ENCODE assay signal across 24 cellular contexts in the genomic region with DNA sequence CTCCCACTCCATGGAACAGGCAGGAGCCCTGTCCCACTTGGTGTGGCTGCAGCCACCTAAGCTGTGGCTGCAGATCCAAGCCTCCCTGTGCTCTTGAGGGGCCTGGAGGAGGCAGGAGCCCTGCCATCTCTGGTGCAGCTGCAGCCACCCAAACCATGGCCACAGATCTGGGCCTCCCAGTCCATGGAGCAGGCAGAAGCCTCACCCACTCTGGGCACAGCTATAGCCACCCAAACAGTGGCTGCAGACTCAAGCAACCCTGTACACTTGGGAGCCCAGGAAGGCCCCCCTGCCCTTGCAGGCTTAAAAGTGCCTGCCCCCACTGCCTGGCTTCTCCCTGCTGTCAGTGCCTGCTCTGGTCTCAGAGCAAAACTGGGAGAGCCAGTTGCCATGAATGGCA.
DNase-seq lines count a peak whose midpoint lies in the region; ATAC-seq, FAIRE-seq and TF ChIP-seq lines count a peak whose summit lies in the region.
"Had no signal": no experiment of that assay in that cellular context is flagged by ENCODE, and none has a peak within 500 bp of the region (broad histone marks: within the 10 kb centered on the region; RNA-seq: fewer than 3 reads in every experiment).

No MANE protein-coding gene starts in this region.

- H3K4me1 ChIP-seq in kidney (ENCODE audit: control insufficient read depth in 1 of 2, insufficient read depth in 1 of 2, low read depth in 1 of 2, low read length in 2 of 2) (no peaks in the 10 kb centered on the region), spleen (no peaks in the 10 kb centered on the region), upper lobe of right lung (no peaks in the 10 kb centered on the region)
- H3K4me1 ChIP-seq: A549; BLaER1 treated with 17β-estradiol and CSF1 and Interleukin-3, amounts not matched to agents 10 nM and 100 nM; Caco-2 had no signal

- H3K4me1 Mint-ChIP-seq in stimulated activated naive CD8-positive, alpha-beta T cell treated with anti-CD3 and anti-CD28 coated beads, Interleukin-15, amount 100 ng/mL, for 72 hours, result no peaks in the 10 kb centered on the region
- no peaks in the 10 kb centered on the region for H3K4me1 Mint-ChIP-seq in natural killer cell treated with Interleukin-12 subunit alpha and Interleukin-12 subunit beta and Interleukin-15 and Interleukin-18, amount 100 ng/mL, for 72 hours (ENCODE audit: low read depth in 2 of 2)
- H3K4me1 Mint-ChIP-seq: B cell had no signal

- no peak overlapping the region for H3K27ac Mint-ChIP-seq in stimulated activated naive CD8-positive, alpha-beta T cell treated with anti-CD3 and anti-CD28 coated beads, Interleukin-15, amount 100 ng/mL, for 72 hours
- H3K27ac Mint-ChIP-seq in natural killer cell treated with Interleukin-12 subunit alpha and Interleukin-12 subunit beta and Interleukin-15 and Interleukin-18, amount 100 ng/mL, for 72 hours, result no peak overlapping the region
- H3K27ac Mint-ChIP-seq: B cell; CD4-positive, alpha-beta T cell; CD8-positive, alpha-beta T cell had no signal

- H3K27me3 ChIP-seq in spleen (replicated peaks in 1 of 7) (no peaks in the 10 kb centered on the region), upper lobe of right lung (no peaks in the 10 kb centered on the region)
- H3K27me3 ChIP-seq: BLaER1 treated with 17β-estradiol and CSF1 and Interleukin-3, amounts not matched to agents 10 nM and 100 nM had no signal

- H3K9me3 Mint-ChIP-seq in stimulated activated naive CD8-positive, alpha-beta T cell treated with anti-CD3 and anti-CD28 coated beads, Interleukin-15, amount 100 ng/mL, for 72 hours, result no peaks in the 10 kb centered on the region
- H3K9me3 Mint-ChIP-seq in natural killer cell treated with Interleukin-12 subunit alpha and Interleukin-12 subunit beta and Interleukin-15 and Interleukin-18, amount 100 ng/mL, for 72 hours, result peaks cover 7% of the 10 kb centered on the region

- no peaks in the 10 kb centered on the region for H3K27me3 Mint-ChIP-seq in stimulated activated naive CD8-positive, alpha-beta T cell treated with anti-CD3 and anti-CD28 coated beads, Interleukin-15, amount 100 ng/mL, for 72 hours
- H3K27me3 Mint-ChIP-seq in natural killer cell treated with Interleukin-12 subunit alpha and Interleukin-12 subunit beta and Interleukin-15 and Interleukin-18, amount 100 ng/mL, for 72 hours, result no peaks in the 10 kb centered on the region
- H3K27me3 Mint-ChIP-seq: CD4-positive, alpha-beta T cell had no signal

- ATAC-seq in stimulated activated naive CD8-positive, alpha-beta T cell treated with anti-CD3 and anti-CD28 coated beads, Interleukin-15, amount 100 ng/mL, for 72 hours, result peak; percentile 39
- no peak for ATAC-seq in stimulated activated naive CD8-positive, alpha-beta T cell treated with anti-CD3 and anti-CD28 coated beads, Interleukin-15, Interleukin-2, amounts not matched to agents 100 U/mL and 50 U/mL, for 24 hours
- peak; percentile 24 for ATAC-seq in upper lobe of right lung
- no peak for ATAC-seq in GM19023 (IDR thresholded peaks at IDR 0.05; ENCODE audit: unreplicated experiment)
- no peak for ATAC-seq in natural killer cell treated with Interleukin-12 subunit alpha and Interleukin-12 subunit beta and Interleukin-15 and Interleukin-18, amount 100 ng/mL, for 72 hours
- ATAC-seq: A549; CD8-positive, alpha-beta T cell had no signal

- no peak for TF ChIP-seq POLR2A in spleen (IDR thresholded peaks at IDR 0.05)

- no peak overlapping the region for H3K9ac ChIP-seq in kidney (ENCODE audit: low read length in 2 of 2)
- H3K9ac ChIP-seq: BLaER1 treated with 17β-estradiol and CSF1 and Interleukin-3, amounts not matched to agents 10 nM and 100 nM had no signal

- H3K4me3 ChIP-seq in kidney (ENCODE audit: low read length in 2 of 2) (no peak overlapping the region), spleen (no peak overlapping the region), upper lobe of right lung (no peak overlapping the region)
- H3K4me3 ChIP-seq: A549; BLaER1 treated with 17β-estradiol and CSF1 and Interleukin-3, amounts not matched to agents 10 nM and 100 nM had no signal

- DNase-seq in stimulated activated naive CD8-positive, alpha-beta T cell treated with anti-CD3 and anti-CD28 coated beads, Interleukin-15, amount 100 ng/mL, for 72 hours, result no peak
- no peak for DNase-seq in stimulated activated naive CD8-positive, alpha-beta T cell treated with anti-CD3 and anti-CD28 coated beads, Interleukin-15, Interleukin-2, amounts not matched to agents 100 U/mL and 50 U/mL, for 24 hours
- DNase-seq in kidney (peak; percentile 51), spleen (peak; percentile 50), upper lobe of right lung (no peak)
- no peak for DNase-seq in activated CD8-positive, alpha-beta memory T cell treated with anti-CD3 and anti-CD28 coated beads, Interleukin-2, amount 50 U/mL, for 4 hours
- no peak for DNase-seq in natural killer cell treated with Interleukin-12 subunit alpha and Interleukin-12 subunit beta and Interleukin-15 and Interleukin-18, amount 100 ng/mL, for 72 hours (ENCODE audit: low spot score)
- DNase-seq: AML-193; Caco-2; Calu3; CD4-positive, alpha-beta T cell; CD8-positive, alpha-beta T cell; DMS79 treated with DMSO at 0.1 percent for 48 hours; GF-D8 had no signal

- intact Hi-C loops in kidney (cut with DNase I) (no loop called here), spleen (cut with DNase I; ENCODE audit: low total_unique reads) (no loop called here), upper lobe of right lung (cut with DNase I) (no loop called here)

- no peak for FAIRE-seq in kidney (lab: Jason Lieb, UNC)
- FAIRE-seq: A549, D721Med, G401.6, GM12891, GM19239 had no signal

- H3K27ac ChIP-seq in kidney (ENCODE audit: low read depth in 2 of 2, low read length in 2 of 2) (no peak overlapping the region), spleen (no peak overlapping the region), upper lobe of right lung (no peak overlapping the region)
- H3K27ac ChIP-seq: 22Rv1; A549; BLaER1 treated with 17β-estradiol and CSF1 and Interleukin-3, amounts not matched to agents 10 nM and 100 nM; C4-2B had no signal

- no peaks in the 10 kb centered on the region for H3K9me3 ChIP-seq in kidney (ENCODE audit: control insufficient read depth in 1 of 2, low read length in 2 of 2)
- peaks cover 0 to 11% (median 0%) of the 10 kb centered on the region in 8 donors for H3K9me3 ChIP-seq in spleen
- no peaks in the 10 kb centered on the region for H3K9me3 ChIP-seq in upper lobe of right lung
- H3K9me3 ChIP-seq: A549, Caco-2 had no signal

- H3K36me3 ChIP-seq in kidney (ENCODE audit: control insufficient read depth in 1 of 2, insufficient read depth in 2 of 2, low read length in 2 of 2), result no peaks in the 10 kb centered on the region
- H3K36me3 ChIP-seq in spleen, result no peaks in the 10 kb centered on the region
- no peaks in the 10 kb centered on the region for H3K36me3 ChIP-seq in upper lobe of right lung
- H3K36me3 ChIP-seq: BLaER1 treated with 17β-estradiol and CSF1 and Interleukin-3, amounts not matched to agents 10 nM and 100 nM had no signal

- no peak for TF ChIP-seq CTCF in kidney (IDR thresholded peaks at IDR 0.05; ENCODE audit: borderline replicate concordance, extremely low read depth, insufficient read depth)
- no peak for TF ChIP-seq CTCF in spleen (IDR thresholded peaks at IDR 0.05 in 8 of 11, conservative IDR thresholded peaks at IDR 0.05 in 3 of 11)
- no peak for TF ChIP-seq CTCF in upper lobe of right lung (IDR thresholded peaks at IDR 0.05)

- no peaks in the 10 kb centered on the region for H3K36me3 Mint-ChIP-seq in natural killer cell treated with Interleukin-12 subunit alpha and Interleukin-12 subunit beta and Interleukin-15 and Interleukin-18, amount 100 ng/mL, for 72 hours
- H3K36me3 Mint-ChIP-seq: CD8-positive, alpha-beta T cell had no signal

- no peak overlapping the region for H3K4me3 Mint-ChIP-seq in stimulated activated naive CD8-positive, alpha-beta T cell treated with anti-CD3 and anti-CD28 coated beads, Interleukin-15, amount 100 ng/mL, for 72 hours
- H3K4me3 Mint-ChIP-seq in natural killer cell treated with Interleukin-12 subunit alpha and Interleukin-12 subunit beta and Interleukin-15 and Interleukin-18, amount 100 ng/mL, for 72 hours, result no peak overlapping the region
- H3K4me3 Mint-ChIP-seq: B cell; CD4-positive, alpha-beta T cell; CD8-positive, alpha-beta T cell had no signal

Comparison
In these comparisons a context has a peak if more than half of its experiments do, and no peak if none do; other contexts are left out.
1. ATAC-seq: peak in stimulated activated naive CD8-positive, alpha-beta T cell treated with anti-CD3 and anti-CD28 coated beads, Interleukin-15, amount 100 ng/mL, for 72 hours (single experiment) and upper lobe of right lung (single experiment); none in stimulated activated naive CD8-positive, alpha-beta T cell treated with anti-CD3 and anti-CD28 coated beads, Interleukin-15, Interleukin-2, amounts not matched to agents 100 U/mL and 50 U/mL, for 24 hours (single experiment), GM19023 (single experiment) and natural killer cell treated with Interleukin-12 subunit alpha and Interleukin-12 subunit beta and Interleukin-15 and Interleukin-18, amount 100 ng/mL, for 72 hours (0 of 2).
2. DNase-seq: peak in kidney (single experiment) and spleen (single experiment); none in stimulated activated naive CD8-positive, alpha-beta T cell treated with anti-CD3 and anti-CD28 coated beads, Interleukin-15, amount 100 ng/mL, for 72 hours (0 of 2), stimulated activated naive CD8-positive, alpha-beta T cell treated with anti-CD3 and anti-CD28 coated beads, Interleukin-15, Interleukin-2, amounts not matched to agents 100 U/mL and 50 U/mL, for 24 hours (single experiment), upper lobe of right lung (single experiment), activated CD8-positive, alpha-beta memory T cell treated with anti-CD3 and anti-CD28 coated beads, Interleukin-2, amount 50 U/mL, for 4 hours (single experiment) and natural killer cell treated with Interleukin-12 subunit alpha and Interleukin-12 subunit beta and Interleukin-15 and Interleukin-18, amount 100 ng/mL, for 72 hours (single experiment).